In genomic region chr15:56887782-56888127, GRCh38 we compare ENCODE assay signal across 8 cellular contexts. TPM values are rescaled to one million over a fixed set of nuclear protein-coding genes. Genes with fewer than 3 reads are reported as not detected.
DNase-seq lines count a peak whose midpoint lies in the region; ATAC-seq and TF ChIP-seq lines count a peak whose summit lies in the region.

No MANE protein-coding gene starts in this region.

- intact Hi-C loops in gastrocnemius medialis (cut with DNase I; ENCODE audit: low total_unique reads) = loop anchor here (1.0 to 5.0 kb wide), 3 partner anchors 31 to 154 kb away; partner anchors contain the start of genes TCF12 and ZNF280D

- in situ Hi-C loops in gastrocnemius medialis (cut with MboI; ENCODE audit: low sequenced_read_pairs in 4 of 4) = loop anchor here in 2 of 4 donors (5.0 kb wide), 1 partner anchor 35 kb away; no protein-coding TSS in a partner anchor

- no peaks in the 10 kb centered on the region for H3K9me3 ChIP-seq in gastrocnemius medialis

- TF ChIP-seq POLR2A in gastrocnemius medialis (IDR thresholded peaks at IDR 0.05) = no peak

- peaks cover 17 to 19% of the 10 kb centered on the region in 2 donors for H3K4me1 ChIP-seq in gastrocnemius medialis

- H3K27ac ChIP-seq in VCaP = peak overlapping the region; percentile 95
- peak overlapping the region; percentile 93 to 98 (median 94) for H3K27ac ChIP-seq in gastrocnemius medialis

- no peak for DNase-seq in foreskin fibroblast
- DNase-seq in gastrocnemius medialis = no peak
- no peak for DNase-seq in DMS53 (lab: John Stamatoyannopoulos, UW)
- no peak for DNase-seq in NCI-H774 (lab: John Stamatoyannopoulos, UW)
- DNase-seq in SKM-1 (lab: John Stamatoyannopoulos, UW; ENCODE audit: unreplicated experiment) = no peak

- H3K36me3 ChIP-seq in gastrocnemius medialis = no peaks in the 10 kb centered on the region

- peak overlapping the region; percentile 75 for H3K4me3 ChIP-seq in GM12875 (ENCODE audit: low read depth, low read length)
- peak overlapping the region; percentile 62 to 74 for H3K4me3 ChIP-seq in foreskin fibroblast (ENCODE audit: low read depth in 1 of 2, low read length in 2 of 2)
- H3K4me3 ChIP-seq in gastrocnemius medialis = peak overlapping the region; percentile 73 to 80 (median 76)

- no peaks in the 10 kb centered on the region for H3K27me3 ChIP-seq in gastrocnemius medialis

- ATAC-seq in gastrocnemius medialis (no peak), HG02623 (IDR thresholded peaks at IDR 0.05; ENCODE audit: unreplicated experiment) (no peak)

- TF ChIP-seq CTCF in GM12875 (IDR thresholded peaks at IDR 0.05; ENCODE audit: borderline replicate concordance, insufficient read depth, low read depth, low read length) = no peak
- TF ChIP-seq CTCF in VCaP (conservative IDR thresholded peaks at IDR 0.05) = no peak
- no peak for TF ChIP-seq CTCF in foreskin fibroblast (IDR thresholded peaks at IDR 0.05; ENCODE audit: low read depth, low read length)
- no peak for TF ChIP-seq CTCF in gastrocnemius medialis (IDR thresholded peaks at IDR 0.05 in 4 of 5, conservative IDR thresholded peaks at IDR 0.05 in 1 of 5)

RNA-seq across cellular contexts. Expression of gene TCF12, which starts 30.7 kb away (rescaled TPM):
- total RNA-seq in gastrocnemius medialis = 10 to 100 TPM; 34.9 to 63.0 (median 51.4) TPM
